In genomic region chr2:238126338-238126737, GRCh38 we compare ENCODE assay signal across 27 cellular contexts. TPM values are rescaled to one million over a fixed set of nuclear protein-coding genes. Genes with fewer than 3 reads are reported as not detected.
"Had no signal": no experiment of that assay in that cellular context is flagged by ENCODE, and none has a peak within 500 bp of the region (broad histone marks: within the 10 kb centered on the region; RNA-seq: fewer than 3 reads in every experiment).

No MANE protein-coding gene starts in this region.

- H3K4me1 ChIP-seq: psoas muscle had no signal

- H3K4me3 Mint-ChIP-seq: endodermal cell; naive thymus-derived CD8-positive, alpha-beta T cell; nephron progenitor cell; stimulated activated naive B cell treated with anti-CD40 and anti-IgM and Interleukin-4, amounts not matched to agents 10 μg/mL and 1 μg/mL and 100 μg/mL, for 72 hours; stimulated activated naive CD8-positive, alpha-beta T cell treated with anti-CD3 and anti-CD28 coated beads, Interleukin-15, Interleukin-2, amounts not matched to agents 100 ng/mL and 50 ng/mL, for 24 hours had no signal

- FAIRE-seq: colon had no signal

- H3K9me3 ChIP-seq: gastroesophageal sphincter, heart left ventricle, left lung, ovary, psoas muscle, suprapubic skin, transverse colon, vagina had no signal

- H3K79me2 ChIP-seq: hepatocyte had no signal

- H2AFZ ChIP-seq: hepatocyte had no signal

- H3K4me2 ChIP-seq: hepatocyte had no signal

- H3K4me3 ChIP-seq: hepatocyte, left lung, ovary, psoas muscle, skin epidermis, transverse colon, vagina had no signal

- DNase-seq: dorsolateral prefrontal cortex; effector CD8-positive, alpha-beta T cell; endodermal cell; heart left ventricle; left cardiac atrium; left lung; naive thymus-derived CD8-positive, alpha-beta T cell; nephron progenitor cell; occipital lobe; ovary; posterior cingulate gyrus; psoas muscle; stimulated activated CD4-positive, alpha-beta T cell treated with anti-CD3 and anti-CD28 coated beads, Interleukin-15, amount 100 ng/mL, for 24 hours; stimulated activated CD4-positive, alpha-beta T cell treated with anti-CD3 and anti-CD28 coated beads, Interleukin-2, amount 100 ng/mL, for 48 hours; stimulated activated naive B cell treated with anti-CD40 and anti-IgM and Interleukin-4, amounts not matched to agents 10 μg/mL and 1 μg/mL and 100 μg/mL, for 72 hours; transverse colon had no signal

- H3K27me3 ChIP-seq: dorsolateral prefrontal cortex, gastroesophageal sphincter, heart left ventricle, hepatocyte, ovary, transverse colon, vagina had no signal

- H3K27ac Mint-ChIP-seq: endodermal cell; naive thymus-derived CD8-positive, alpha-beta T cell; nephron progenitor cell; stimulated activated naive B cell treated with anti-CD40 and anti-IgM and Interleukin-4, amounts not matched to agents 10 μg/mL and 1 μg/mL and 100 μg/mL, for 72 hours; stimulated activated naive CD8-positive, alpha-beta T cell treated with anti-CD3 and anti-CD28 coated beads, Interleukin-15, Interleukin-2, amounts not matched to agents 100 ng/mL and 50 ng/mL, for 24 hours had no signal

- H3K36me3 Mint-ChIP-seq: naive thymus-derived CD8-positive, alpha-beta T cell; stimulated activated naive B cell treated with anti-CD40 and anti-IgM and Interleukin-4, amounts not matched to agents 10 μg/mL and 1 μg/mL and 100 μg/mL, for 72 hours had no signal

- H3K36me3 ChIP-seq: heart left ventricle, left lung, ovary, suprapubic skin, transverse colon, vagina had no signal

- H3K9me3 Mint-ChIP-seq: endodermal cell; naive thymus-derived CD8-positive, alpha-beta T cell; nephron progenitor cell; stimulated activated naive B cell treated with anti-CD40 and anti-IgM and Interleukin-4, amounts not matched to agents 10 μg/mL and 1 μg/mL and 100 μg/mL, for 72 hours; stimulated activated naive CD8-positive, alpha-beta T cell treated with anti-CD3 and anti-CD28 coated beads, Interleukin-15, Interleukin-2, amounts not matched to agents 100 ng/mL and 50 ng/mL, for 24 hours had no signal

- H3K27ac ChIP-seq: dorsolateral prefrontal cortex, epithelial cell of prostate, gastroesophageal sphincter, heart left ventricle, hepatocyte, left lung, ovary, psoas muscle, skin epidermis, suprapubic skin, transverse colon, vagina had no signal

- H3K4me1 Mint-ChIP-seq: endodermal cell; naive thymus-derived CD8-positive, alpha-beta T cell; stimulated activated naive B cell treated with anti-CD40 and anti-IgM and Interleukin-4, amounts not matched to agents 10 μg/mL and 1 μg/mL and 100 μg/mL, for 72 hours had no signal

- H3K27me3 Mint-ChIP-seq: naive thymus-derived CD8-positive, alpha-beta T cell; stimulated activated naive B cell treated with anti-CD40 and anti-IgM and Interleukin-4, amounts not matched to agents 10 μg/mL and 1 μg/mL and 100 μg/mL, for 72 hours; stimulated activated naive CD8-positive, alpha-beta T cell treated with anti-CD3 and anti-CD28 coated beads, Interleukin-15, Interleukin-2, amounts not matched to agents 100 ng/mL and 50 ng/mL, for 24 hours had no signal

- ATAC-seq: esophagus mucosa; gastroesophageal sphincter; naive thymus-derived CD8-positive, alpha-beta T cell had no signal

RNA-seq across cellular contexts. Expression of gene KLHL30, which starts 12.1 kb away (rescaled TPM):
- total RNA-seq: endodermal cell; hepatocyte; lung microvascular endothelial cell; naive thymus-derived CD8-positive, alpha-beta T cell had no signal
- polyA plus RNA-seq: naive thymus-derived CD8-positive, alpha-beta T cell had no signal

RNA-seq across cellular contexts. Expression of gene ESPNL, which starts 26.2 kb away (rescaled TPM):
- total RNA-seq: lung microvascular endothelial cell had no signal
- polyA plus RNA-seq: naive thymus-derived CD8-positive, alpha-beta T cell had no signal

RNA-seq across cellular contexts. Expression of gene ERFE, which starts 32.4 kb away (rescaled TPM):
- total RNA-seq: lower leg skin; lung microvascular endothelial cell; naive thymus-derived CD8-positive, alpha-beta T cell; suprapubic skin; vagina had no signal
- polyA plus RNA-seq: naive thymus-derived CD8-positive, alpha-beta T cell had no signal
